Comparison of ENCODE assay signal across 8 cellular contexts in the genomic region with DNA sequence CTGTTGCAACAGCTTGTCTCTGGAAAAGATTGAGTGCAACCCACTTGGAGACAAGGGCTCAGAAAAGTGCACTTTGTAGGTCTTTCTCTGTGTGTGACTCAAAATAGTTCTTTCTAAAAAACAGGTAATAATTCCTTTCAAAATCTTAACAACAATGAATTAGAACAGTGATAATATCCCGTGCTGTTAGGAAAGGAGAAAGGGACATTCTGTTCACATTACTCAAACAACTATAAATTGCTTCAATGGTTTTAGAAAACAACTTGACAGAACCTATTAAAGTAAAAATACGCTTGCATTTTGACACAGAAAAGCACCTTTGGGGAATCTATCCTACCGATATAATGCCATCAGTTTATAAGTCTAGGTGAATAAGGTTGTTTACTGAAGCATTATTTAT.
"Had no signal": no experiment of that assay in that cellular context is flagged by ENCODE, and none has a peak within 500 bp of the region (broad histone marks: within the 10 kb centered on the region; RNA-seq: fewer than 3 reads in every experiment).

No MANE protein-coding gene starts in this region.

- FAIRE-seq: G401.6, GM12878, GM12891, GM12892, GM18507, GM19239 had no signal

- ATAC-seq: GM12878 had no signal

- H3K4me3 ChIP-seq: GM12878 had no signal

- DNase-seq: GDM1, GF-D8 had no signal
